In the genomic region with DNA sequence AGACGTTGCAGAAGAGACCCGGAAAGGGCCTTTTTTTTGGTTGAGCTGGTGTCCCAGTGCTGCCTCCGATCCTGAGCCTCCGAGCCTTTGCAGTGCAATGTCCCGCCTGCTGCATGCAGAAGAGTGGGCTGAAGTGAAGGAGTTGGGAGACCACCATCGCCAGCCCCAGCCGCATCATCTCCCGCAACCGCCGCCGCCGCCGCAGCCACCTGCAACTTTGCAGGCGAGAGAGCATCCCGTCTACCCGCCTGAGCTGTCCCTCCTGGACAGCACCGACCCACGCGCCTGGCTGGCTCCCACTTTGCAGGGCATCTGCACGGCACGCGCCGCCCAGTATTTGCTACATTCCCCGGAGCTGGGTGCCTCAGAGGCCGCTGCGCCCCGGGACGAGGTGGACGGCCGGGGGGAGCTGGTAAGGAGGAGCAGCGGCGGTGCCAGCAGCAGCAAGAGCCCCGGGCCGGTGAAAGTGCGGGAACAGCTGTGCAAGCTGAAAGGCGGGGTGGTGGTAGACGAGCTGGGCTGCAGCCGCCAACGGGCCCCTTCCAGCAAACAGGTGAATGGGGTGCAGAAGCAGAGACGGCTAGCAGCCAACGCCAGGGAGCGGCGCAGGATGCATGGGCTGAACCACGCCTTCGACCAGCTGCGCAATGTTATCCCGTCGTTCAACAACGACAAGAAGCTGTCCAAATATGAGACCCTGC, we compare ENCODE assay signal across 2 cellular contexts.
TF ChIP-seq lines count a peak whose summit lies in the region.

No MANE protein-coding gene starts in this region.

TF ChIP-seq in HCT116, 20 proteins besides CTCF, POLR2A, EP300 and RAD21:
- TF ChIP-seq, protein P1, sequence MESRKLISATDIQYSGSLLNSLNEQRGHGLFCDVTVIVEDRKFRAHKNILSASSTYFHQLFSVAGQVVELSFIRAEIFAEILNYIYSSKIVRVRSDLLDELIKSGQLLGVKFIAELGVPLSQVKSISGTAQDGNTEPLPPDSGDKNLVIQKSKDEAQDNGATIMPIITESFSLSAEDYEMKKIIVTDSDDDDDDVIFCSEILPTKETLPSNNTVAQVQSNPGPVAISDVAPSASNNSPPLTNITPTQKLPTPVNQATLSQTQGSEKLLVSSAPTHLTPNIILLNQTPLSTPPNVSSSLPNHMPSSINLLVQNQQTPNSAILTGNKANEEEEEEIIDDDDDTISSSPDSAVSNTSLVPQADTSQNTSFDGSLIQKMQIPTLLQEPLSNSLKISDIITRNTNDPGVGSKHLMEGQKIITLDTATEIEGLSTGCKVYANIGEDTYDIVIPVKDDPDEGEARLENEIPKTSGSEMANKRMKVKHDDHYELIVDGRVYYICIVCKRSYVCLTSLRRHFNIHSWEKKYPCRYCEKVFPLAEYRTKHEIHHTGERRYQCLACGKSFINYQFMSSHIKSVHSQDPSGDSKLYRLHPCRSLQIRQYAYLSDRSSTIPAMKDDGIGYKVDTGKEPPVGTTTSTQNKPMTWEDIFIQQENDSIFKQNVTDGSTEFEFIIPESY (IDR thresholded peaks at IDR 0.05; ENCODE audit: extremely low read depth, insufficient replicate concordance, low read length), result no peak
- TF ChIP-seq JUND (IDR thresholded peaks at IDR 0.05) (no peak), POLR2AphosphoS5 (IDR thresholded peaks at IDR 0.05; ENCODE audit: low read depth, low read length) (no peak), CBX3 (IDR thresholded peaks at IDR 0.05; ENCODE audit: low read depth) (no peak), CEBPB (IDR thresholded peaks at IDR 0.05; ENCODE audit: low read depth) (no peak), YY1 (IDR thresholded peaks at IDR 0.05; ENCODE audit: extremely low read depth, insufficient replicate concordance, low read depth, low read length) (no peak), ELF1 (IDR thresholded peaks at IDR 0.05; ENCODE audit: borderline replicate concordance, low read depth) (no peak)
- TF ChIP-seq, protein P2, sequence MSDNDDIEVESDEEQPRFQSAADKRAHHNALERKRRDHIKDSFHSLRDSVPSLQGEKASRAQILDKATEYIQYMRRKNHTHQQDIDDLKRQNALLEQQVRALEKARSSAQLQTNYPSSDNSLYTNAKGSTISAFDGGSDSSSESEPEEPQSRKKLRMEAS (IDR thresholded peaks at IDR 0.05), result no peak; the same call in 1 of the 2 replicates
- TF ChIP-seq, protein P3, sequence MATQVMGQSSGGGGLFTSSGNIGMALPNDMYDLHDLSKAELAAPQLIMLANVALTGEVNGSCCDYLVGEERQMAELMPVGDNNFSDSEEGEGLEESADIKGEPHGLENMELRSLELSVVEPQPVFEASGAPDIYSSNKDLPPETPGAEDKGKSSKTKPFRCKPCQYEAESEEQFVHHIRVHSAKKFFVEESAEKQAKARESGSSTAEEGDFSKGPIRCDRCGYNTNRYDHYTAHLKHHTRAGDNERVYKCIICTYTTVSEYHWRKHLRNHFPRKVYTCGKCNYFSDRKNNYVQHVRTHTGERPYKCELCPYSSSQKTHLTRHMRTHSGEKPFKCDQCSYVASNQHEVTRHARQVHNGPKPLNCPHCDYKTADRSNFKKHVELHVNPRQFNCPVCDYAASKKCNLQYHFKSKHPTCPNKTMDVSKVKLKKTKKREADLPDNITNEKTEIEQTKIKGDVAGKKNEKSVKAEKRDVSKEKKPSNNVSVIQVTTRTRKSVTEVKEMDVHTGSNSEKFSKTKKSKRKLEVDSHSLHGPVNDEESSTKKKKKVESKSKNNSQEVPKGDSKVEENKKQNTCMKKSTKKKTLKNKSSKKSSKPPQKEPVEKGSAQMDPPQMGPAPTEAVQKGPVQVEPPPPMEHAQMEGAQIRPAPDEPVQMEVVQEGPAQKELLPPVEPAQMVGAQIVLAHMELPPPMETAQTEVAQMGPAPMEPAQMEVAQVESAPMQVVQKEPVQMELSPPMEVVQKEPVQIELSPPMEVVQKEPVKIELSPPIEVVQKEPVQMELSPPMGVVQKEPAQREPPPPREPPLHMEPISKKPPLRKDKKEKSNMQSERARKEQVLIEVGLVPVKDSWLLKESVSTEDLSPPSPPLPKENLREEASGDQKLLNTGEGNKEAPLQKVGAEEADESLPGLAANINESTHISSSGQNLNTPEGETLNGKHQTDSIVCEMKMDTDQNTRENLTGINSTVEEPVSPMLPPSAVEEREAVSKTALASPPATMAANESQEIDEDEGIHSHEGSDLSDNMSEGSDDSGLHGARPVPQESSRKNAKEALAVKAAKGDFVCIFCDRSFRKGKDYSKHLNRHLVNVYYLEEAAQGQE (IDR thresholded peaks at IDR 0.05; ENCODE audit: low read depth), result no peak

TF ChIP-seq in SK-N-SH, 30 proteins besides CTCF, POLR2A, EP300 and RAD21 (continued from another document):
- TF ChIP-seq, protein P4, sequence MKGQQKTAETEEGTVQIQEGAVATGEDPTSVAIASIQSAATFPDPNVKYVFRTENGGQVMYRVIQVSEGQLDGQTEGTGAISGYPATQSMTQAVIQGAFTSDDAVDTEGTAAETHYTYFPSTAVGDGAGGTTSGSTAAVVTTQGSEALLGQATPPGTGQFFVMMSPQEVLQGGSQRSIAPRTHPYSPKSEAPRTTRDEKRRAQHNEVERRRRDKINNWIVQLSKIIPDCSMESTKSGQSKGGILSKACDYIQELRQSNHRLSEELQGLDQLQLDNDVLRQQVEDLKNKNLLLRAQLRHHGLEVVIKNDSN (IDR thresholded peaks at IDR 0.05; ENCODE audit: borderline replicate concordance, low read depth), result no peak
- TF ChIP-seq, protein P5, sequence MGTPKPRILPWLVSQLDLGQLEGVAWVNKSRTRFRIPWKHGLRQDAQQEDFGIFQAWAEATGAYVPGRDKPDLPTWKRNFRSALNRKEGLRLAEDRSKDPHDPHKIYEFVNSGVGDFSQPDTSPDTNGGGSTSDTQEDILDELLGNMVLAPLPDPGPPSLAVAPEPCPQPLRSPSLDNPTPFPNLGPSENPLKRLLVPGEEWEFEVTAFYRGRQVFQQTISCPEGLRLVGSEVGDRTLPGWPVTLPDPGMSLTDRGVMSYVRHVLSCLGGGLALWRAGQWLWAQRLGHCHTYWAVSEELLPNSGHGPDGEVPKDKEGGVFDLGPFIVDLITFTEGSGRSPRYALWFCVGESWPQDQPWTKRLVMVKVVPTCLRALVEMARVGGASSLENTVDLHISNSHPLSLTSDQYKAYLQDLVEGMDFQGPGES (IDR thresholded peaks at IDR 0.05; ENCODE audit: low read depth, low read length), result no peak
- TF ChIP-seq, protein P1 (IDR thresholded peaks at IDR 0.05; ENCODE audit: borderline replicate concordance, low read depth), result no peak
- TF ChIP-seq RFX5 (IDR thresholded peaks at IDR 0.05; ENCODE audit: low read length) (no peak), RXRA (IDR thresholded peaks at IDR 0.05; ENCODE audit: borderline replicate concordance, low read depth) (no peak), FOSL2 (IDR thresholded peaks at IDR 0.05; ENCODE audit: borderline replicate concordance, low read depth) (no peak)
